ENCODE assay signal across 19 cellular contexts in the genomic region with DNA sequence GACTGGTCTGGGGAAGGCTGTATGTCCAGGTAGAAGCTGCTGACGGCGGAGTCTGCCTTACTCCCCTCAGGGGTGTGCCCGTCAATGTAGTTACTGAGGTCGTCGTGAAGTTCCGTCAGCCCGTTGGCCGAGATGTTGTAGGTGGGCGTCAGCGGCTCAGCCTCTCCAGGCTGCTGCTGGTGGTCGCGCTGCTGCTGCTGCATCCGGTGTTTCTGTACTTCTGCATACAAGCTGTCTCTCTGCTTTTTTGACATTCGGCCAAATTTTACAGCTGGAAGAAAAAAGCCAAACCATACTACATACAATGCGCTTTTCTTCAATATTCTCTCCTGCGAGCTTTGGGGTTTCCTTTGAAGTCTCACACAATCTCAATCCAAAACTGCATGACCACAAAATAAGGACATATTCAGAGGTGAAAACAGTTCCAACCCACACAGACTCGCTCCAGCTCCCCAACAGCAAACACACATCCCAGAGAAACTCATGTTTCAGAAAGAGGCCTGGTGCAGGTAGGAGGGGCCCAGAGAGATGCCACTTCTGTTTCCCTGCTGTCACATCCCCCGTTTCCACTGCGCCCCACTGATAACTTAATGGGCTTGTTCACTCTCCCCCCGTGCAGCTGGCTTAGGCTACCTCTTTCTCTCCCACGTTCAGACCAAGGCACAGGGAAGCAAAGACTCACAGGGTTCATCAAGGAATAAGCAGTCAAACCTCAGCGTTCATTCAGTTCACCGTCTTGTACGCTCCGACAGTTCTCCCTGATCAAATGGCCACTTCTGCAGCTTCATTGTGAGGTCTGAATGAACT. TPM values are rescaled to one million over a fixed set of nuclear protein-coding genes. Genes with fewer than 3 reads are reported as not detected.
A peak's percentile ranks its signal among the peaks of the same experiment; 100 is the strongest.
DNase-seq lines count a peak whose midpoint lies in the region; ATAC-seq, FAIRE-seq and TF ChIP-seq lines count a peak whose summit lies in the region.
"Had no signal": no experiment of that assay in that cellular context is flagged by ENCODE, and none has a peak within 500 bp of the region (broad histone marks: within the 10 kb centered on the region; RNA-seq: fewer than 3 reads in every experiment).

No MANE protein-coding gene starts in this region.

- peak; percentile 22 for DNase-seq in BE2C
- no peak for DNase-seq in CD4-positive, CD25-positive, alpha-beta regulatory T cell
- peak; percentile 66 for DNase-seq in activated CD8-positive, alpha-beta T cell treated with anti-CD3 and anti-CD28 coated beads for 36 hours
- DNase-seq in kidney = peak; percentile 67
- DNase-seq in sigmoid colon = no peak
- DNase-seq in cerebellum (ENCODE audit: low spot score) = no peak
- no peak for DNase-seq in GM03348 (ENCODE audit: low spot score)
- DNase-seq: activated CD4-positive, alpha-beta T cell treated with anti-CD3 and anti-CD28 coated beads, Interleukin-2, amount 50 U/mL, for 1 hour; brain microvascular endothelial cell; DMS153; GOT3; NCI-H2081; NCI-H526 treated with DMSO at 0.1 percent for 48 hours; PC-3; small intestine; transverse colon had no signal

- H3K27ac Mint-ChIP-seq in CD4-positive, CD25-positive, alpha-beta regulatory T cell = peak overlapping the region; percentile 49 to 90 (median 88)
- H3K27ac Mint-ChIP-seq in activated CD8-positive, alpha-beta T cell treated with anti-CD3 and anti-CD28 coated beads for 36 hours = peak overlapping the region; percentile 47
- H3K27ac Mint-ChIP-seq: B cell had no signal

- no peak for ATAC-seq in CD4-positive, CD25-positive, alpha-beta regulatory T cell (ENCODE audit: low read depth in 2 of 2)
- ATAC-seq in activated CD8-positive, alpha-beta T cell treated with anti-CD3 and anti-CD28 coated beads for 36 hours = peak; percentile 43
- ATAC-seq: PC-3 had no signal

- H3K27ac ChIP-seq in CD4-positive, CD25-positive, alpha-beta regulatory T cell (ENCODE audit: insufficient read depth, low read length, poor library complexity, severe bottlenecking) = no peak overlapping the region
- H3K27ac ChIP-seq in kidney (ENCODE audit: low read depth in 2 of 2, low read length in 2 of 2) (no peak overlapping the region), sigmoid colon (no peak overlapping the region)
- H3K27ac ChIP-seq: brain microvascular endothelial cell, esophagus muscularis mucosa, parathyroid adenoma, transverse colon had no signal

- H3K9ac ChIP-seq in kidney (ENCODE audit: low read length in 2 of 2) = no peak overlapping the region
- H3K9ac ChIP-seq: parathyroid adenoma had no signal

- no peaks in the 10 kb centered on the region for H3K9me3 Mint-ChIP-seq in CD4-positive, CD25-positive, alpha-beta regulatory T cell
- H3K9me3 Mint-ChIP-seq in activated CD8-positive, alpha-beta T cell treated with anti-CD3 and anti-CD28 coated beads for 36 hours = no peaks in the 10 kb centered on the region

- TF ChIP-seq CTCF in BE2C (IDR thresholded peaks at IDR 0.05; ENCODE audit: low read depth, low read length) = no peak
- TF ChIP-seq CTCF in activated CD8-positive, alpha-beta T cell treated with anti-CD3 and anti-CD28 coated beads for 36 hours (IDR thresholded peaks at IDR 0.05) = no peak
- no peak for TF ChIP-seq CTCF in kidney (IDR thresholded peaks at IDR 0.05; ENCODE audit: borderline replicate concordance, extremely low read depth, insufficient read depth)
- no peak for TF ChIP-seq CTCF in sigmoid colon (IDR thresholded peaks at IDR 0.05)

- peak overlapping the region in 2 of 4 donors; percentile 8 to 45 for H3K4me3 Mint-ChIP-seq in CD4-positive, CD25-positive, alpha-beta regulatory T cell
- H3K4me3 Mint-ChIP-seq in activated CD8-positive, alpha-beta T cell treated with anti-CD3 and anti-CD28 coated beads for 36 hours = peak overlapping the region; percentile 34
- H3K4me3 Mint-ChIP-seq: B cell had no signal

- H3K27me3 ChIP-seq in BE2C (no peaks in the 10 kb centered on the region), sigmoid colon (no peaks in the 10 kb centered on the region)
- H3K27me3 ChIP-seq in CD4-positive, CD25-positive, alpha-beta regulatory T cell (ENCODE audit: control insufficient read depth, insufficient read depth, low read length) = no peaks in the 10 kb centered on the region
- H3K27me3 ChIP-seq: brain microvascular endothelial cell, esophagus muscularis mucosa, transverse colon had no signal

- H3K4me1 Mint-ChIP-seq in CD4-positive, CD25-positive, alpha-beta regulatory T cell = peaks cover 17 to 33% (median 30%) of the 10 kb centered on the region in 4 donors
- H3K4me1 Mint-ChIP-seq in activated CD8-positive, alpha-beta T cell treated with anti-CD3 and anti-CD28 coated beads for 36 hours (ENCODE audit: low read depth) = peaks cover 59% of the 10 kb centered on the region

- H3K36me3 ChIP-seq in BE2C = no peaks in the 10 kb centered on the region
- H3K36me3 ChIP-seq in CD4-positive, CD25-positive, alpha-beta regulatory T cell (ENCODE audit: control insufficient read depth, insufficient read depth, low read length) = peaks cover 73% of the 10 kb centered on the region
- peaks cover 15 to 19% of the 10 kb centered on the region in 2 donors for H3K36me3 ChIP-seq in kidney (ENCODE audit: control insufficient read depth in 1 of 2, insufficient read depth in 2 of 2, low read length in 2 of 2)
- H3K36me3 ChIP-seq in sigmoid colon = peaks cover 5 to 35% (median 9%) of the 10 kb centered on the region in 4 donors
- H3K36me3 ChIP-seq: brain microvascular endothelial cell, transverse colon had no signal

- POLR2A ChIA-PET in activated CD8-positive, alpha-beta T cell treated with anti-CD3 and anti-CD28 coated beads for 36 hours (lab: Charles Lee) = interaction anchor here (0.8 to 2.8 kb wide), 4 partner anchors 9 to 185 kb away, joined by 3 to 12 read pairs (median 6); no protein-coding TSS in a partner anchor

- WGBS in sigmoid colon, 2 donors = 80 to 93% methylated on average over 25 of the region's 25 CpGs

- no peaks in the 10 kb centered on the region for H3K27me3 Mint-ChIP-seq in CD4-positive, CD25-positive, alpha-beta regulatory T cell
- H3K27me3 Mint-ChIP-seq in activated CD8-positive, alpha-beta T cell treated with anti-CD3 and anti-CD28 coated beads for 36 hours = no peaks in the 10 kb centered on the region
- H3K27me3 Mint-ChIP-seq: B cell had no signal

- H3K4me1 ChIP-seq in BE2C = peaks cover 6% of the 10 kb centered on the region
- H3K4me1 ChIP-seq in CD4-positive, CD25-positive, alpha-beta regulatory T cell (ENCODE audit: control insufficient read depth, insufficient read depth, low read length, poor library complexity, severe bottlenecking) = peaks cover 9% of the 10 kb centered on the region
- no peaks in the 10 kb centered on the region for H3K4me1 ChIP-seq in kidney (ENCODE audit: control insufficient read depth in 1 of 2, insufficient read depth in 1 of 2, low read depth in 1 of 2, low read length in 2 of 2)
- peaks cover 0 to 4% (median 0%) of the 10 kb centered on the region in 4 donors for H3K4me1 ChIP-seq in sigmoid colon

- intact Hi-C loops in activated CD8-positive, alpha-beta T cell treated with anti-CD3 and anti-CD28 coated beads for 36 hours (cut with micrococcal nuclease) = no loop called here
- intact Hi-C loops in kidney (cut with DNase I) = no loop called here
- intact Hi-C loops in sigmoid colon (cut with DNase I) = no loop called here

- TF ChIP-seq EP300 in sigmoid colon (IDR thresholded peaks at IDR 0.05) = no peak

- CTCF ChIA-PET in activated CD8-positive, alpha-beta T cell treated with anti-CD3 and anti-CD28 coated beads for 36 hours (lab: Charles Lee) = interaction anchor here (0.6 to 9.4 kb wide), 11 partner anchors 9 to 500 kb away, joined by 3 to 132 read pairs (median 4); no protein-coding TSS in a partner anchor

- TF ChIP-seq POLR2A in sigmoid colon (IDR thresholded peaks at IDR 0.05) = no peak

- no peak for FAIRE-seq in kidney (lab: Jason Lieb, UNC)
- FAIRE-seq: small intestine had no signal

- H3K9me3 ChIP-seq in BE2C (no peaks in the 10 kb centered on the region), kidney (ENCODE audit: control insufficient read depth in 1 of 2, low read length in 2 of 2) (no peaks in the 10 kb centered on the region), sigmoid colon (no peaks in the 10 kb centered on the region)
- no peaks in the 10 kb centered on the region for H3K9me3 ChIP-seq in CD4-positive, CD25-positive, alpha-beta regulatory T cell (ENCODE audit: control insufficient read depth in 2 of 2, low read length in 2 of 2)
- H3K9me3 ChIP-seq: esophagus muscularis mucosa, transverse colon had no signal

- no peak overlapping the region for H3K4me3 ChIP-seq in BE2C (ENCODE audit: low read depth, low read length)
- H3K4me3 ChIP-seq in CD4-positive, CD25-positive, alpha-beta regulatory T cell (ENCODE audit: low read depth, low read length) = no peak overlapping the region
- H3K4me3 ChIP-seq in kidney (ENCODE audit: low read length in 2 of 2) = no peak overlapping the region
- H3K4me3 ChIP-seq in sigmoid colon = no peak overlapping the region
- H3K4me3 ChIP-seq: esophagus muscularis mucosa, transverse colon had no signal

- H3K36me3 Mint-ChIP-seq in CD4-positive, CD25-positive, alpha-beta regulatory T cell = peaks cover 40% of the 10 kb centered on the region
- peaks cover 45% of the 10 kb centered on the region for H3K36me3 Mint-ChIP-seq in activated CD8-positive, alpha-beta T cell treated with anti-CD3 and anti-CD28 coated beads for 36 hours (ENCODE audit: low read depth)

RNA-seq across cellular contexts. Expression of a gene that starts 32.6 kb away (rescaled TPM):
- 48.5 TPM for polyA plus RNA-seq in BE2C (2012; ENCODE audit: insufficient read depth, insufficient read length, low read depth)
- total RNA-seq in CD4-positive, CD25-positive, alpha-beta regulatory T cell = 38.9 TPM
- polyA plus RNA-seq in CD4-positive, CD25-positive, alpha-beta regulatory T cell = 10 to 100 TPM; 37.1 to 52.2 (median 49.3) TPM
- 10 to 100 TPM; 74.1 to 74.5 TPM for total RNA-seq in activated CD8-positive, alpha-beta T cell treated with anti-CD3 and anti-CD28 coated beads for 36 hours
- total RNA-seq in kidney (61.4 TPM), sigmoid colon (10 to 100 TPM; 30.0 to 40.3 (median 34.7) TPM), cerebellum (83.6 TPM)
- polyA plus RNA-seq in kidney (ENCODE audit: insufficient read depth, low read depth, low replicate concordance) (16.4 TPM), sigmoid colon (10 to 100 TPM in 1 of 3 donors, 1 to 10 TPM in 2; 4.6 to 11.3 (median 5.4) TPM)

Comparison
In these comparisons a context has a peak if more than half of its experiments do, and no peak if none do; other contexts are left out.
1. DNase-seq: peak in BE2C (single experiment), activated CD8-positive, alpha-beta T cell treated with anti-CD3 and anti-CD28 coated beads for 36 hours (single experiment) and kidney (single experiment); none in CD4-positive, CD25-positive, alpha-beta regulatory T cell (0 of 3), sigmoid colon (single experiment), cerebellum (single experiment) and GM03348 (single experiment).